Comparison of ENCODE assay signal across 9 cellular contexts in genomic region chr1:154418898-154419619, GRCh38. TPM values are rescaled to one million over a fixed set of nuclear protein-coding genes. Genes with fewer than 3 reads are reported as not detected.
A peak's percentile ranks its signal among the peaks of the same experiment; 100 is the strongest.
DNase-seq lines count a peak whose midpoint lies in the region; ATAC-seq, FAIRE-seq and TF ChIP-seq lines count a peak whose summit lies in the region.
"Had no signal": no experiment of that assay in that cellular context is flagged by ENCODE, and none has a peak within 500 bp of the region (broad histone marks: within the 10 kb centered on the region; RNA-seq: fewer than 3 reads in every experiment).

No MANE protein-coding gene starts in this region.

- H3K36me3 ChIP-seq in SK-N-SH (replicated peaks in 1 of 2; ENCODE audit: control insufficient read depth in 1 of 2, insufficient read depth in 2 of 2, low read length in 1 of 2) (no peaks in the 10 kb centered on the region), GM12878 (ENCODE audit: control insufficient read depth in 2 of 2, insufficient read depth in 2 of 2, low read length in 1 of 2) (no peaks in the 10 kb centered on the region), lower lobe of right lung (peaks cover 2% of the 10 kb centered on the region), suprapubic skin (no peaks in the 10 kb centered on the region)

- H3K4me3 ChIP-seq in SK-N-SH (ENCODE audit: low read depth in 2 of 2, low read length in 1 of 2) = peak overlapping the region in 1 of 2 experiments; percentile 51; a peak in 1 of 4 replicates
- H3K4me3 ChIP-seq in GM12878 = no peak overlapping the region
- H3K4me3 ChIP-seq in lower lobe of right lung = no peak overlapping the region
- H3K4me3 ChIP-seq in suprapubic skin = peak overlapping the region; percentile 27

- no peak for TF ChIP-seq CTCF in SK-N-SH (IDR thresholded peaks at IDR 0.05)
- no peak for TF ChIP-seq CTCF in GM12878 (IDR thresholded peaks at IDR 0.05 in 2 of 3, conservative IDR thresholded peaks at IDR 0.05 in 1 of 3; ENCODE audit: control insufficient read depth in 2 of 3, extremely low read depth in 1 of 3, insufficient read depth in 1 of 3, low read depth in 3 of 3, low read length in 3 of 3)
- TF ChIP-seq CTCF in lower lobe of right lung (IDR thresholded peaks at IDR 0.05) = no peak
- TF ChIP-seq CTCF in suprapubic skin (IDR thresholded peaks at IDR 0.05) = no peak

- RAD21 ChIA-PET in GM12878 (lab: Charles Lee; ENCODE audit: unreplicated experiment) = interaction anchor here (0.6 to 5.6 kb wide), 6 partner anchors 11 to 130 kb away, joined by 3 to 52 read pairs (median 4); no protein-coding TSS in a partner anchor

- H3K4me2 ChIP-seq in SK-N-SH (peak overlapping the region; percentile 88), GM12878 (ENCODE audit: control insufficient read depth, insufficient read depth) (peak overlapping the region; percentile 27; the same call in 1 of the 2 replicates)

- CTCF ChIA-PET in SK-N-SH (lab: Yijun Ruan, JAX) (interaction anchor here (1.1 to 3.4 kb wide), 2 partner anchors 14 to 84 kb away, joined by 5 to 10 read pairs; partner anchors contain the start of gene IL6R), GM12878 (lab: Yijun Ruan, JAX) (interaction anchor here (0.6 to 1.4 kb wide), 4 partner anchors 24 to 599 kb away, joined by 3 to 6 read pairs (median 4); no protein-coding TSS in a partner anchor)

- H3K9me2 ChIP-seq in SK-N-SH = no peaks in the 10 kb centered on the region

- no peak overlapping the region; the same call in 1 of the 2 replicates for H3K9ac ChIP-seq in SK-N-SH
- H3K9ac ChIP-seq in GM12878 (ENCODE audit: control insufficient read depth, insufficient read depth, low read length) = no peak overlapping the region

- SMC1A ChIA-PET in GM12878 (lab: Charles Lee; ENCODE audit: uncharacterized antibody, unreplicated experiment) = interaction anchor here (1.0 to 7.9 kb wide), 9 partner anchors 8 to 47 kb away, joined by 3 to 55 read pairs (median 13); partner anchors contain the start of gene IL6R

- ATAC-seq in SK-N-SH treated with all-trans-retinoic acid at 6 μM for 48 hours (no peak), GM12878 (peak; percentile 32), lower lobe of right lung (no peak), GM18502 (IDR thresholded peaks at IDR 0.05; ENCODE audit: poor library complexity, unreplicated experiment) (no peak)

- H4K20me1 ChIP-seq in SK-N-SH (ENCODE audit: insufficient read depth) (no peaks in the 10 kb centered on the region), GM12878 (ENCODE audit: control insufficient read depth, insufficient read depth) (no peaks in the 10 kb centered on the region)

- BruUV-seq in GM12878 (replicated peaks; lab: Mats Ljungman, UMichigan) = no TSS peak

- H3K4me1 ChIP-seq in SK-N-SH (ENCODE audit: control insufficient read depth in 1 of 2, insufficient read depth in 2 of 2, low read depth in 1 of 2, low read length in 1 of 2) = peaks cover 11 to 44% of the 10 kb centered on the region in 2 experiments; a peak in 3 of 4 replicates
- H3K4me1 ChIP-seq in GM12878 (ENCODE audit: control insufficient read depth, insufficient read depth, low read length) = peaks cover 26% of the 10 kb centered on the region
- H3K4me1 ChIP-seq in lower lobe of right lung = peaks cover 76% of the 10 kb centered on the region
- H3K4me1 ChIP-seq in suprapubic skin = peaks cover 92% of the 10 kb centered on the region

- FAIRE-seq in GM12878 (lab: Jason Lieb, UNC) = no peak

- intact Hi-C loops in GM12878 (cut with micrococcal nuclease; ENCODE audit: unreplicated experiment) = no loop called here
- intact Hi-C loops in lower lobe of right lung (cut with DNase I) = no loop called here

- no peak for TF ChIP-seq EP300 in SK-N-SH (IDR thresholded peaks at IDR 0.05; ENCODE audit: borderline replicate concordance in 1 of 2, low read depth in 1 of 2, low read length in 1 of 2)
- TF ChIP-seq EP300 in GM12878 (IDR thresholded peaks at IDR 0.05; ENCODE audit: borderline replicate concordance in 1 of 2, control insufficient read depth in 1 of 2, low read depth in 2 of 2, low read length in 2 of 2) = no peak
- TF ChIP-seq EP300 in suprapubic skin (IDR thresholded peaks at IDR 0.05) = no peak

- POLR2A ChIA-PET in SK-N-SH (lab: Yijun Ruan, JAX) (no interaction called here), GM12878 (lab: Charles Lee) (interaction anchor here (0.9 to 1.9 kb wide), 3 partner anchors 17 to 22 kb away, joined by 3 to 7 read pairs (median 4); no protein-coding TSS in a partner anchor)

- TF ChIP-seq RAD21 in SK-N-SH (IDR thresholded peaks at IDR 0.05; ENCODE audit: low read length) (no peak), GM12878 (IDR thresholded peaks at IDR 0.05; ENCODE audit: insufficient read depth, low read depth, low read length) (no peak)

- DNase-seq in SK-N-SH (no peak), GM12878 (ENCODE audit: low read depth, low spot score) (no peak), lower lobe of right lung (peak; percentile 16), suprapubic skin (ENCODE audit: low spot score in 2 of 2) (no peak), NCI-H187 treated with DMSO at 0.1 percent for 48 hours (lab: John Stamatoyannopoulos, UW) (no peak)
- no peak for DNase-seq in stimulated activated naive CD4-positive, alpha-beta T cell treated with Interleukin-2 at 50 U/mL for 16 hours (lab: John Stamatoyannopoulos, UW)
- DNase-seq: ACHN had no signal

- no peaks in the 10 kb centered on the region for H3K9me3 ChIP-seq in SK-N-SH
- H3K9me3 ChIP-seq in GM12878 (replicated peaks; ENCODE audit: control insufficient read depth, insufficient read depth, low read length) = no peaks in the 10 kb centered on the region
- H3K9me3 ChIP-seq in lower lobe of right lung = no peaks in the 10 kb centered on the region
- no peaks in the 10 kb centered on the region for H3K9me3 ChIP-seq in suprapubic skin

- H3F3A ChIP-seq in SK-N-SH (replicated peaks; ENCODE audit: insufficient read depth) = peaks cover 26% of the 10 kb centered on the region

- in situ Hi-C loops in GM12878 (cut with MboI) = no loop called here

- peak overlapping the region; percentile 73 for H2AFZ ChIP-seq in SK-N-SH (ENCODE audit: low read depth)
- no peak overlapping the region for H2AFZ ChIP-seq in GM12878 (ENCODE audit: control insufficient read depth, low read depth, low read length)

- TF ChIP-seq POLR2A in GM12878 (IDR thresholded peaks at IDR 0.05; ENCODE audit: low read depth, low read length) (no peak), suprapubic skin (IDR thresholded peaks at IDR 0.05) (no peak)

- H3K27me3 ChIP-seq in SK-N-SH (ENCODE audit: insufficient read depth) (no peaks in the 10 kb centered on the region), GM12878 (replicated peaks in 1 of 2; ENCODE audit: control insufficient read depth in 2 of 2, insufficient read depth in 2 of 2, low read length in 1 of 2) (no peaks in the 10 kb centered on the region), lower lobe of right lung (ENCODE audit: low read depth) (no peaks in the 10 kb centered on the region), suprapubic skin (no peaks in the 10 kb centered on the region)

- H3K79me2 ChIP-seq in SK-N-SH (ENCODE audit: insufficient read depth) = no peaks in the 10 kb centered on the region; the same call in 1 of the 2 replicates
- no peaks in the 10 kb centered on the region; the same call in 1 of the 2 replicates for H3K79me2 ChIP-seq in GM12878 (ENCODE audit: control insufficient read depth, insufficient read depth, low read length)

- H3K27ac ChIP-seq in SK-N-SH (ENCODE audit: low read depth in 2 of 2, low read length in 1 of 2) (peak overlapping the region; percentile 66 to 99; a peak in 3 of 4 replicates), GM12878 (ENCODE audit: control insufficient read depth, insufficient read depth) (no peak overlapping the region; the same call in 1 of the 2 replicates), lower lobe of right lung (peak overlapping the region; percentile 87), suprapubic skin (peak overlapping the region; percentile 96)

- WGBS in SK-N-SH (ENCODE audit: low lambda C conversion rate) = 69% methylated on average over 5 of the region's 5 CpGs
- 33% methylated on average over 5 of the region's 5 CpGs for WGBS in GM12878 (ENCODE audit: insufficient coverage, insufficient replicate concordance, low lambda C conversion rate, missing lambda C conversion rate)
- WGBS in suprapubic skin = 18% methylated on average over 5 of the region's 5 CpGs

TF ChIP-seq in SK-N-SH, 30 proteins besides CTCF, POLR2A, EP300 and RAD21 (continues in another document):
- TF ChIP-seq JUND (IDR thresholded peaks at IDR 0.05) (no peak), EZH2phosphoT487 (IDR thresholded peaks at IDR 0.05; ENCODE audit: borderline replicate concordance, low read depth) (no peak), GABPA (IDR thresholded peaks at IDR 0.05; ENCODE audit: low read depth) (no peak)

TF ChIP-seq in SK-N-SH treated with all-trans-retinoic acid at 6 μM for 48 hours, 23 proteins besides CTCF, POLR2A, EP300 and RAD21 (continues in another document):
- TF ChIP-seq BACH2 (CRISPR knock-in tag; IDR thresholded peaks at IDR 0.05; ENCODE audit: borderline replicate concordance) (no peak), ISL1 (CRISPR knock-in tag; IDR thresholded peaks at IDR 0.05) (no peak), ZNF565 (CRISPR knock-in tag; conservative IDR thresholded peaks at IDR 0.05; ENCODE audit: low read depth) (no peak)

TF ChIP-seq in GM12878, 131 proteins besides CTCF, POLR2A, EP300 and RAD21 (continues in another document):
- TF ChIP-seq ETV6 (conservative IDR thresholded peaks at IDR 0.05 in 1 of 2, IDR thresholded peaks at IDR 0.05 in 1 of 2; ENCODE audit: borderline replicate concordance in 1 of 2, low read depth in 1 of 2) = no peak
- TF ChIP-seq ZNF274 (IDR thresholded peaks at IDR 0.05; ENCODE audit: insufficient read depth, insufficient read length) = no peak

RNA-seq across cellular contexts. Expression of gene IL6R, which starts 13.9 kb away (rescaled TPM):
- polyA plus RNA-seq in SK-N-SH (2012; rRNA removed) (1.4 and 2.8 TPM in 2 replicates), GM12878 (2011; rRNA removed) (4.0 and 6.1 TPM in 2 replicates), GM12878 (2014; fragmentation: Illumina TruSeq; extraction: Trizol) (21.7 and 23.9 TPM in 2 replicates), GM12878 (2014; fragmentation: Nextera tagmentation; extraction: Ambion mirVana) (1 to 10 TPM; 1.9 to 3.9 TPM), GM12878 (2014; rRNA removed) (34.0 and 45.3 TPM in 2 replicates), GM12878 (2016; fragmentation: Nextera tagmentation; extraction: Ambion mirVana) (10 to 100 TPM; 16.5 to 16.8 TPM)
- 0.97 and 1.5 TPM in 2 replicates for polyA plus RNA-seq in SK-N-SH (2012; cell fraction: cytosol; rRNA removed)
- 1.8 and 3.7 TPM in 2 replicates for polyA plus RNA-seq in SK-N-SH (2012; cell fraction: nucleus; rRNA removed)
- 50.9 and 61.1 TPM in 2 replicates for total RNA-seq in GM12878 (2013; cell fraction: nucleolus; rRNA removed)
- total RNA-seq in GM12878 (2014; rRNA removed) (29.3 and 31.9 TPM in 2 replicates), GM12878 (2014; rRNA removed; fragmentation: Illumina TruSeq; extraction: Trizol) (17.4 and 18.2 TPM in 2 replicates), GM12878 (2021) (37.7 and 43.4 TPM in 2 replicates), lower lobe of right lung (48.5 TPM), suprapubic skin (10 to 100 TPM; 16.1 to 22.9 (median 20.8) TPM)
- 3.2 TPM for polyA plus RNA-seq in GM12878 (2011; ENCODE audit: low read depth)
- polyA plus RNA-seq in GM12878 (2011; cell fraction: cytosol; rRNA removed) = 10.7 and 11.6 TPM in 2 replicates
- polyA plus RNA-seq in GM12878 (2011; cell fraction: nucleus; rRNA removed) = 4.5 and 6.2 TPM in 2 replicates
- 2.8 and 4.3 TPM in 2 replicates for polyA plus RNA-seq in GM12878 (2012)
- polyA minus RNA-seq in GM12878 (2011; rRNA and poly(A)+ RNA removed) = 10.0 and 12.5 TPM in 2 replicates
- polyA minus RNA-seq in GM12878 (2011; cell fraction: cytosol; rRNA and poly(A)+ RNA removed) = 5.1 and 6.0 TPM in 2 replicates
- polyA minus RNA-seq in GM12878 (2011; cell fraction: nucleus; rRNA and poly(A)+ RNA removed) = 5.5 and 8.9 TPM in 2 replicates
